ENCODE assay signal across 12 cellular contexts in genomic region chr1:54490361-54491248, GRCh38. TPM values are rescaled to one million over a fixed set of nuclear protein-coding genes. Genes with fewer than 3 reads are reported as not detected.
DNase-seq lines count a peak whose midpoint lies in the region; ATAC-seq and TF ChIP-seq lines count a peak whose summit lies in the region.
"Had no signal": no experiment of that assay in that cellular context is flagged by ENCODE, and none has a peak within 500 bp of the region (broad histone marks: within the 10 kb centered on the region; RNA-seq: fewer than 3 reads in every experiment).

No MANE protein-coding gene starts in this region.

- peak; percentile 7 for TF ChIP-seq RAD21 in neural cell (conservative IDR thresholded peaks at IDR 0.05)

- intact Hi-C loops in colonic mucosa (cut with DNase I): loop anchor here (10.0 kb wide), 1 partner anchor 306 kb away; no protein-coding TSS in a partner anchor

- H3F3A ChIP-seq in Loucy (ENCODE audit: low read depth): no peaks in the 10 kb centered on the region
- H3F3A ChIP-seq in neural cell (ENCODE audit: insufficient read depth, low read length, poor library complexity, severe bottlenecking): no peaks in the 10 kb centered on the region

- DNase-seq in DMS 273 (lab: John Stamatoyannopoulos, UW; ENCODE audit: unreplicated experiment) (peak; percentile 49), DMS 273 treated with DMSO at 0.1 percent for 48 hours (lab: John Stamatoyannopoulos, UW) (no peak), colonic mucosa (peak; percentile 35), COLO668 (lab: John Stamatoyannopoulos, UW; ENCODE audit: unreplicated experiment) (no peak)
- DNase-seq in stimulated activated CD4-positive, alpha-beta T cell treated with anti-CD3 and anti-CD28 coated beads, Interleukin-4, amount 100 ng/mL, for 1 hour: no peak
- DNase-seq: dermis blood vessel endothelial cell; KG1; stimulated activated naive CD4-positive, alpha-beta T cell treated with Interleukin-2 at 50 U/mL for 16 hours had no signal

- H3K27ac ChIP-seq in colonic mucosa (no peak overlapping the region), neural cell (ENCODE audit: low read length) (peak overlapping the region; percentile 20)

- H3K9ac ChIP-seq in Loucy (ENCODE audit: low read depth, low read length, poor library complexity, severe bottlenecking) (no peak overlapping the region), colonic mucosa (ENCODE audit: low read depth in 2 of 2, low read length in 2 of 2) (no peak overlapping the region), neural cell (ENCODE audit: low read length) (peak overlapping the region; percentile 49)

- H3K79me2 ChIP-seq in Loucy (ENCODE audit: insufficient read depth, low read length): no peaks in the 10 kb centered on the region
- H3K79me2 ChIP-seq in neural cell (replicated peaks; ENCODE audit: insufficient read depth, low read length): no peaks in the 10 kb centered on the region

- no peaks in the 10 kb centered on the region for H3K9me3 ChIP-seq in Loucy (ENCODE audit: insufficient read depth, low read depth, low read length)
- H3K9me3 ChIP-seq in colonic mucosa: no peaks in the 10 kb centered on the region
- H3K9me3 ChIP-seq in neural cell (ENCODE audit: low read length): no peaks in the 10 kb centered on the region

- H3K4me1 ChIP-seq in Loucy (ENCODE audit: insufficient read depth, low read length, poor library complexity, severe bottlenecking) (peaks cover 22% of the 10 kb centered on the region), colonic mucosa (peaks cover 5% of the 10 kb centered on the region)

- H3K4me2 ChIP-seq in Loucy (ENCODE audit: low read depth, low read length, poor library complexity, severe bottlenecking) (peak overlapping the region; percentile 98), neural cell (ENCODE audit: low read length) (peak overlapping the region; percentile 48)

- peak overlapping the region; percentile 98 for H3K4me3 ChIP-seq in Loucy (ENCODE audit: low read length, poor library complexity, severe bottlenecking)
- no peak overlapping the region for H3K4me3 ChIP-seq in colonic mucosa
- peak overlapping the region; percentile 48 for H3K4me3 ChIP-seq in neural cell (ENCODE audit: low read length)
- H3K4me3 ChIP-seq: GM12878 had no signal

- TF ChIP-seq EP300 in neural cell (conservative IDR thresholded peaks at IDR 0.05; ENCODE audit: poor library complexity, severe bottlenecking): no peak

- H4K20me1 ChIP-seq in Loucy (ENCODE audit: insufficient read depth, low read length, poor library complexity, severe bottlenecking) (no peaks in the 10 kb centered on the region), neural cell (ENCODE audit: insufficient read depth) (no peaks in the 10 kb centered on the region)

- H3K36me3 ChIP-seq in Loucy (ENCODE audit: insufficient read depth, low read length): no peaks in the 10 kb centered on the region
- H3K36me3 ChIP-seq in colonic mucosa: no peaks in the 10 kb centered on the region
- no peaks in the 10 kb centered on the region for H3K36me3 ChIP-seq in neural cell (ENCODE audit: insufficient read depth, low read length)

- H3K9me2 ChIP-seq in Loucy (replicated peaks; ENCODE audit: low read depth, low read length): no peaks in the 10 kb centered on the region
- H3K9me2 ChIP-seq in neural cell (ENCODE audit: insufficient read depth, low read length): no peaks in the 10 kb centered on the region

- TF ChIP-seq CTCF in Loucy (conservative IDR thresholded peaks at IDR 0.05; ENCODE audit: low read length) (no peak), colonic mucosa (IDR thresholded peaks at IDR 0.05) (no peak), neural cell (IDR thresholded peaks at IDR 0.05; ENCODE audit: poor library complexity, severe bottlenecking) (no peak)

- H2AFZ ChIP-seq in Loucy (ENCODE audit: low read length) (peak overlapping the region; percentile 13; the same call in 1 of the 2 replicates), neural cell (ENCODE audit: low read depth, low read length) (no peak overlapping the region)

- no peak for ATAC-seq in GM21528 (IDR thresholded peaks at IDR 0.05; ENCODE audit: low FRiP score, unreplicated experiment)

- H3K27me3 ChIP-seq in Loucy (ENCODE audit: insufficient read depth, low read length, poor library complexity, severe bottlenecking) (no peaks in the 10 kb centered on the region), colonic mucosa (no peaks in the 10 kb centered on the region), neural cell (ENCODE audit: insufficient read depth, low read depth, low read length) (no peaks in the 10 kb centered on the region)

TF ChIP-seq in neural cell, 6 proteins besides CTCF, POLR2A, EP300 and RAD21:
- TF ChIP-seq TAF1 (IDR thresholded peaks at IDR 0.05; ENCODE audit: low read depth) (no peak), MXI1 (conservative IDR thresholded peaks at IDR 0.05; ENCODE audit: poor library complexity, severe bottlenecking) (no peak), SMC3 (conservative IDR thresholded peaks at IDR 0.05; ENCODE audit: poor library complexity) (no peak), POLR2AphosphoS5 (IDR thresholded peaks at IDR 0.05) (no peak), EZH2 (IDR thresholded peaks at IDR 0.05; ENCODE audit: borderline replicate concordance, insufficient read depth, low read length, poor library complexity, severe bottlenecking) (no peak)

RNA-seq across cellular contexts. Expression of gene ACOT11, which starts 57.4 kb away (rescaled TPM):
- total RNA-seq in colonic mucosa: 10 to 100 TPM; 43.3 to 82.5 TPM
- not detected in 2 replicates for polyA plus RNA-seq in neural cell
- polyA minus RNA-seq in neural cell: 0.12 TPM in 1 of 2 replicates, not detected in the other

Comparison
In these comparisons a context has a peak if more than half of its experiments do, and no peak if none do; other contexts are left out.
1. DNase-seq: peak in DMS 273 (single experiment) and colonic mucosa (single experiment); none in DMS 273 treated with DMSO at 0.1 percent for 48 hours (single experiment), COLO668 (single experiment) and stimulated activated CD4-positive, alpha-beta T cell treated with anti-CD3 and anti-CD28 coated beads, Interleukin-4, amount 100 ng/mL, for 1 hour (single experiment).